In genomic region chr3:136078421-136079364, GRCh38 we compare ENCODE assay signal across 9 cellular contexts.
DNase-seq lines count a peak whose midpoint lies in the region; ATAC-seq, FAIRE-seq and TF ChIP-seq lines count a peak whose summit lies in the region.
"Had no signal": no experiment of that assay in that cellular context is flagged by ENCODE, and none has a peak within 500 bp of the region (broad histone marks: within the 10 kb centered on the region; RNA-seq: fewer than 3 reads in every experiment).

No MANE protein-coding gene starts in this region.

- DNase-seq in GM10248 (ENCODE audit: extremely low spot score) (peak; percentile 37), NCI-H2227 (lab: John Stamatoyannopoulos, UW; ENCODE audit: unreplicated experiment) (peak; percentile 0), cardiac fibroblast (ENCODE audit: low read depth in 2 of 2) (peak; percentile 66 to 67), mucosa of descending colon (no peak), urothelium cell line (ENCODE audit: low spot score) (no peak)
- DNase-seq in T-helper 2 cell treated with Interferon-gamma antibody and Interleukin-4, amounts not matched to agents 5 μg/mL and 100 μg/mL, for 36 hours (ENCODE audit: low spot score): no peak

- FAIRE-seq in urothelium cell line (lab: Jason Lieb, UNC): no peak

- ATAC-seq in mucosa of descending colon: no peak
- no peak for ATAC-seq in HG03045 (IDR thresholded peaks at IDR 0.05; ENCODE audit: unreplicated experiment)

- no peaks in the 10 kb centered on the region for H3K9me3 ChIP-seq in mucosa of descending colon

- H3K4me1 Mint-ChIP-seq in T-helper 2 cell treated with Interferon-gamma antibody and Interleukin-4, amounts not matched to agents 5 μg/mL and 100 μg/mL, for 36 hours (ENCODE audit: low read depth): peaks cover 2% of the 10 kb centered on the region

- no peaks in the 10 kb centered on the region for H3K36me3 Mint-ChIP-seq in T-helper 2 cell treated with Interferon-gamma antibody and Interleukin-4, amounts not matched to agents 5 μg/mL and 100 μg/mL, for 36 hours (ENCODE audit: low read depth)

- TF ChIP-seq CTCF in 22Rv1 (IDR thresholded peaks at IDR 0.05) (peak; percentile 84), GM10248 (IDR thresholded peaks at IDR 0.05; ENCODE audit: control extremely low read depth, extremely low read depth, low read depth, missing control alignments) (peak; percentile 59), cardiac fibroblast (IDR thresholded peaks at IDR 0.05; ENCODE audit: low read depth, low read length) (peak; percentile 62), mucosa of descending colon (IDR thresholded peaks at IDR 0.05) (peak; percentile 22)

- intact Hi-C loops in mucosa of descending colon (cut with DNase I, micrococcal nuclease): loop anchor here (10.0 kb wide), 1 partner anchor 936 kb away; no protein-coding TSS in a partner anchor

- no peak overlapping the region for H3K4me3 Mint-ChIP-seq in T-helper 2 cell treated with Interferon-gamma antibody and Interleukin-4, amounts not matched to agents 5 μg/mL and 100 μg/mL, for 36 hours
- H3K4me3 Mint-ChIP-seq: activated naive CD8-positive, alpha-beta T cell had no signal

- no peak overlapping the region for H3K27ac ChIP-seq in 22Rv1

- POLR2A ChIA-PET in GM10248 (lab: Yijun Ruan, JAX): no interaction called here

- H3K36me3 ChIP-seq in mucosa of descending colon (ENCODE audit: low read depth): no peaks in the 10 kb centered on the region

- CTCF ChIA-PET in GM10248 (lab: Yijun Ruan, JAX): interaction anchor here (1.1 to 6.2 kb wide), 6 partner anchors 9 to 935 kb away, joined by 3 to 48 read pairs (median 5); partner anchors contain the start of gene STAG1

- peaks cover 5% of the 10 kb centered on the region for H3K9me3 Mint-ChIP-seq in T-helper 2 cell treated with Interferon-gamma antibody and Interleukin-4, amounts not matched to agents 5 μg/mL and 100 μg/mL, for 36 hours

- H3K4me3 ChIP-seq in cardiac fibroblast (replicated peaks in 1 of 2; ENCODE audit: low read depth in 2 of 2, low read length in 2 of 2) (no peak overlapping the region), mucosa of descending colon (no peak overlapping the region)

- H3K27me3 Mint-ChIP-seq in T-helper 2 cell treated with Interferon-gamma antibody and Interleukin-4, amounts not matched to agents 5 μg/mL and 100 μg/mL, for 36 hours (ENCODE audit: low read depth): peaks cover 5% of the 10 kb centered on the region
- H3K27me3 Mint-ChIP-seq: activated naive CD8-positive, alpha-beta T cell had no signal

- no peak overlapping the region for H3K27ac Mint-ChIP-seq in T-helper 2 cell treated with Interferon-gamma antibody and Interleukin-4, amounts not matched to agents 5 μg/mL and 100 μg/mL, for 36 hours
- H3K27ac Mint-ChIP-seq: activated naive CD8-positive, alpha-beta T cell had no signal

- no peaks in the 10 kb centered on the region for H3K4me1 ChIP-seq in mucosa of descending colon (ENCODE audit: low read depth)

Comparison
In these comparisons a context has a peak if more than half of its experiments do, and no peak if none do; other contexts are left out.
1. CTCF ChIP-seq: peak in every context shown above with its lines; median percentile 84 in 22Rv1; 62 in cardiac fibroblast; 59 in GM10248; 22 in mucosa of descending colon.
2. DNase-seq: peak in GM10248 (single experiment), NCI-H2227 (single experiment) and cardiac fibroblast (2 of 2); none in mucosa of descending colon (0 of 3), T-helper 2 cell treated with Interferon-gamma antibody and Interleukin-4, amounts not matched to agents 5 μg/mL and 100 μg/mL, for 36 hours (single experiment) and urothelium cell line (single experiment).